In genomic region chr14:58467575-58467974, GRCh38 we compare ENCODE assay signal across 20 cellular contexts. TPM values are rescaled to one million over a fixed set of nuclear protein-coding genes. Genes with fewer than 3 reads are reported as not detected.
DNase-seq lines count a peak whose midpoint lies in the region; ATAC-seq, FAIRE-seq and TF ChIP-seq lines count a peak whose summit lies in the region.
"Had no signal": no experiment of that assay in that cellular context is flagged by ENCODE, and none has a peak within 500 bp of the region (broad histone marks: within the 10 kb centered on the region; RNA-seq: fewer than 3 reads in every experiment).

No MANE protein-coding gene starts in this region.

- TF ChIP-seq CTCF in 22Rv1 (IDR thresholded peaks at IDR 0.05) = 0 out of 2 replicates have a peak, but pooled peaks have one; percentile 12
- peak; percentile 68 for TF ChIP-seq CTCF in PC-3 (conservative IDR thresholded peaks at IDR 0.05; ENCODE audit: low read depth, low read length)
- TF ChIP-seq CTCF in chondrocyte (IDR thresholded peaks at IDR 0.05) = peak; percentile 10

- no peaks in the 10 kb centered on the region for H3K27me3 ChIP-seq in PC-3 (ENCODE audit: low read length)
- no peaks in the 10 kb centered on the region for H3K27me3 ChIP-seq in aorta (ENCODE audit: control insufficient read depth in 1 of 2, insufficient read depth in 2 of 2, low read length in 1 of 2)

- no peak overlapping the region for H2AFZ ChIP-seq in PC-3 (ENCODE audit: low read length)

- H3K9me3 ChIP-seq in PC-3 (ENCODE audit: low read length) = no peaks in the 10 kb centered on the region
- no peaks in the 10 kb centered on the region for H3K9me3 ChIP-seq in aorta (ENCODE audit: control insufficient read depth, low read length)

- peak; percentile 60 for FAIRE-seq in HTR-8/SVneo (lab: Jason Lieb, UNC)
- FAIRE-seq: G401.6, GM12892, H54 had no signal

- POLR2A ChIA-PET in PC-3 (lab: Charles Lee; ENCODE audit: unreplicated experiment) = no interaction called here

- 88 to 92% methylated on average over 2 of the region's 2 CpGs for WGBS in aorta, 2 donors

- DNase-seq in HTR-8/SVneo (ENCODE audit: insufficient read length, low spot score) (peak; percentile 27), PC-3 (peak; percentile 38), chondrocyte (ENCODE audit: low spot score) (no peak), aorta (no peak), NCI-H1694 treated with DMSO at 0.1 percent for 48 hours (lab: John Stamatoyannopoulos, UW) (no peak), NCI-H524 (lab: John Stamatoyannopoulos, UW) (no peak)
- DNase-seq: 8988T; C1 segment of cervical spinal cord; Calu3; CD4-positive, alpha-beta memory T cell; COR-L47; DMS53; DND-41; GOT3; HCEC 1CT had no signal

- H3K27ac Mint-ChIP-seq in chondrocyte (ENCODE audit: unreplicated experiment) = no peak overlapping the region
- H3K27ac Mint-ChIP-seq: CD4-positive, alpha-beta memory T cell had no signal

- H3K27ac ChIP-seq in 22Rv1 (no peak overlapping the region), PC-3 (ENCODE audit: low read length) (no peak overlapping the region), aorta (ENCODE audit: low read depth in 1 of 2, low read length in 2 of 2) (no peak overlapping the region)

- no peaks in the 10 kb centered on the region for H3K9me2 ChIP-seq in PC-3 (replicated peaks; ENCODE audit: low read length)

- no peak overlapping the region for H3K9ac ChIP-seq in PC-3 (ENCODE audit: low read length)

- no TSS peak for BruUV-seq in PC-3 (replicated peaks; lab: Mats Ljungman, UMichigan)

- H4K20me1 ChIP-seq in PC-3 (ENCODE audit: low read length) = no peaks in the 10 kb centered on the region

- H3K36me3 Mint-ChIP-seq in chondrocyte (ENCODE audit: low read depth) = peaks cover 11% of the 10 kb centered on the region

- no peak overlapping the region for H3K4me2 ChIP-seq in PC-3 (ENCODE audit: low read length)

- H3K4me3 ChIP-seq in PC-3 (ENCODE audit: low read length) (no peak overlapping the region), aorta (ENCODE audit: low read length in 2 of 2) (no peak overlapping the region)

- H3F3A ChIP-seq in PC-3 (ENCODE audit: low read length, unreplicated experiment) = no peaks in the 10 kb centered on the region

- H3K4me1 Mint-ChIP-seq in chondrocyte (ENCODE audit: low read depth) = peaks cover 5% of the 10 kb centered on the region

- no peaks in the 10 kb centered on the region for H3K79me2 ChIP-seq in PC-3 (ENCODE audit: low read length)

- CTCF ChIA-PET in PC-3 (lab: Charles Lee) = interaction anchor here (0.6 kb wide), 1 partner anchor 23 kb away, joined by 5 read pairs; no protein-coding TSS in a partner anchor

- H3K4me1 ChIP-seq in PC-3 (ENCODE audit: insufficient read depth, low read length) (peaks cover 15% of the 10 kb centered on the region), aorta (ENCODE audit: control insufficient read depth in 1 of 2, insufficient read depth in 2 of 2, low read length in 2 of 2) (no peaks in the 10 kb centered on the region)

- H3K36me3 ChIP-seq in PC-3 (ENCODE audit: low read depth, low read length) (peaks cover 32% of the 10 kb centered on the region), aorta (ENCODE audit: control insufficient read depth in 1 of 2, insufficient read depth in 2 of 2, low read length in 1 of 2) (peaks cover 7 to 8% of the 10 kb centered on the region in 2 donors)

- H3K4me3 Mint-ChIP-seq in chondrocyte (ENCODE audit: unreplicated experiment) = no peak overlapping the region
- H3K4me3 Mint-ChIP-seq: CD4-positive, alpha-beta memory T cell had no signal

- H3K9me3 Mint-ChIP-seq in chondrocyte (ENCODE audit: low read depth) = no peaks in the 10 kb centered on the region
- H3K9me3 Mint-ChIP-seq: CD4-positive, alpha-beta memory T cell had no signal

- ATAC-seq in PC-3 (peak; percentile 35; the same call in 1 of the 2 replicates), aorta (ENCODE audit: low FRiP score) (no peak), HG03565 (IDR thresholded peaks at IDR 0.05; ENCODE audit: unreplicated experiment) (no peak)

- H3K27me3 Mint-ChIP-seq in chondrocyte (ENCODE audit: low read depth) = no peaks in the 10 kb centered on the region
- H3K27me3 Mint-ChIP-seq: CD4-positive, alpha-beta memory T cell had no signal

- intact Hi-C loops in PC-3 (cut with micrococcal nuclease) = loop anchor here (1.0 to 5.0 kb wide), 2 partner anchors 39 to 360 kb away; no protein-coding TSS in a partner anchor
- intact Hi-C loops in aorta (cut with DNase I) = no loop called here

RNA-seq across cellular contexts. Expression of gene KIAA0586, which starts 40.1 kb away (rescaled TPM):
- total RNA-seq in PC-3 (2014; rRNA removed) (50.3 and 50.8 TPM in 2 replicates), chondrocyte (14.0 to 25.6 TPM (median 14.5 TPM) in 3 replicates), aorta (10 to 100 TPM; 18.5 to 25.1 TPM)
- polyA plus RNA-seq in aorta = 1 to 10 TPM; 2.8 to 8.8 TPM

RNA-seq across cellular contexts. Expression of gene TIMM9, which starts 40.2 kb away (rescaled TPM):
- total RNA-seq in PC-3 (2014; rRNA removed) = 105 and 155 TPM in 2 replicates
- 27.5 to 32.4 TPM (median 32.4 TPM) in 3 replicates for total RNA-seq in chondrocyte
- 10 to 100 TPM; 24.8 to 25.7 TPM for total RNA-seq in aorta
- polyA plus RNA-seq in aorta = 10 to 100 TPM; 36.1 to 65.0 TPM

Comparison
In these comparisons a context has a peak if more than half of its experiments do, and no peak if none do; other contexts are left out.
1. CTCF ChIP-seq: peak in every context shown above with its lines; median percentile 68 in PC-3; 12 in 22Rv1; 10 in chondrocyte.
2. DNase-seq: peak in HTR-8/SVneo (single experiment) and PC-3 (single experiment); none in chondrocyte (single experiment), aorta (0 of 2), NCI-H1694 treated with DMSO at 0.1 percent for 48 hours (single experiment) and NCI-H524 (0 of 2).